Comparison of ENCODE assay signal across 17 cellular contexts in the genomic region with DNA sequence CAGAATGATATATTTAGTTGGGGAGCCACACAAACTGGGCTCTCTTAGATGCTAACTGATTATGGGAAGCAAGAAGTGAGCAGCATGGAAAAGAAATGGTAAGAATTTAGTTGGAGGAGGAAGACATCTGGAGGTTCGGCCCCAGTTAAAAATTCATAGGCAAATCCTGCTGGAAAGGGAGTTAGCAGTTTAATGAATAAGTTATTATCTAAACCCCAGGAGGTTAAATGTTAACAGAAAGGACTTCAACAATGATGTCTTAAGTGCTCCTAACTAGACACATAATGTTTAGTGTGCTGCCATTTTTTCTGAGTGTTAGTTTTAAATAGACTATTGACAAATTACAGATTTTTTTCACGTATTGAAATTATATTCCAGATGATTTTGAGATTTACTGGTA.
A peak's percentile ranks its signal among the peaks of the same experiment; 100 is the strongest.
DNase-seq lines count a peak whose midpoint lies in the region; ATAC-seq lines count a peak whose summit lies in the region.
"Had no signal": no experiment of that assay in that cellular context is flagged by ENCODE, and none has a peak within 500 bp of the region (broad histone marks: within the 10 kb centered on the region; RNA-seq: fewer than 3 reads in every experiment).

No MANE protein-coding gene starts in this region.

- H3K4me2 ChIP-seq in mesenchymal stem cell (ENCODE audit: low read length, poor library complexity, severe bottlenecking) = no peak overlapping the region
- H3K4me2 ChIP-seq: PC-9 had no signal

- ATAC-seq in GM18909 (IDR thresholded peaks at IDR 0.05; ENCODE audit: poor library complexity, unreplicated experiment) (no peak), HG03442 (IDR thresholded peaks at IDR 0.05; ENCODE audit: unreplicated experiment) (no peak)
- ATAC-seq: HepG2 had no signal

- in situ Hi-C loops in ACHN (cut with HindIII; ENCODE audit: low pct_ligation_motif_present, low pct_unique_long_range_greater_than_20kb, low sequenced_read_pairs) = no loop called here

- H3K36me3 ChIP-seq in HUES6 (ENCODE audit: control insufficient read depth, insufficient read depth, low read length) (no peaks in the 10 kb centered on the region), mesenchymal stem cell (ENCODE audit: control insufficient read depth in 1 of 2, insufficient read depth in 2 of 2, low read depth in 1 of 2, low read length in 2 of 2) (no peaks in the 10 kb centered on the region)

- no peak overlapping the region for H2BK5ac ChIP-seq in mesenchymal stem cell (ENCODE audit: low read depth, low read length, poor library complexity, severe bottlenecking)

- no peak overlapping the region for H2BK12ac ChIP-seq in mesenchymal stem cell (ENCODE audit: low read length in 2 of 2)

- no peak overlapping the region for H2BK120ac ChIP-seq in mesenchymal stem cell (ENCODE audit: low read depth, low read length)

- no peaks in the 10 kb centered on the region for H3K79me1 ChIP-seq in mesenchymal stem cell (replicated peaks; ENCODE audit: low read length, poor library complexity, severe bottlenecking)

- H3K18ac ChIP-seq in mesenchymal stem cell (ENCODE audit: low read depth in 1 of 2, low read length in 2 of 2) = no peak overlapping the region

- H3K4me1 ChIP-seq in HUES6 (ENCODE audit: control insufficient read depth, insufficient read depth, low read length) = peaks cover 49% of the 10 kb centered on the region
- H3K4me1 ChIP-seq in mesenchymal stem cell (ENCODE audit: control insufficient read depth, insufficient read depth, low read depth, low read length) = peaks cover 2% of the 10 kb centered on the region

- H3K23ac ChIP-seq in mesenchymal stem cell (ENCODE audit: low read length in 2 of 2) = no peak overlapping the region

- DNase-seq in ACHN = peak; percentile 93
- peak; percentile 75 for DNase-seq in glomerular visceral epithelial cell (ENCODE audit: extremely low spot score)
- DNase-seq in mesenchymal stem cell = no peak
- no peak for DNase-seq in inferior parietal cortex (ENCODE audit: extremely low spot score)
- no peak for DNase-seq in substantia nigra (lab: John Stamatoyannopoulos, UW)
- DNase-seq: DMS53, H7, KG1, NCI-H1436, NCI-H2081, NCI-H748 treated with DMSO at 0.1 percent for 48 hours, PC-9 had no signal

- H3K27ac ChIP-seq in HUES6 (ENCODE audit: low read depth, low read length) (peak overlapping the region; percentile 45; the same call in 1 of the 2 replicates), mesenchymal stem cell (ENCODE audit: low read length, poor library complexity, severe bottlenecking) (peak overlapping the region; percentile 91), substantia nigra (ENCODE audit: low read depth, low read length, poor library complexity, severe bottlenecking) (no peak overlapping the region)
- H3K27ac ChIP-seq: C4-2B, PC-9 had no signal

- 92% methylated on average over 2 of the region's 2 CpGs for WGBS in mesenchymal stem cell

- H3K4ac ChIP-seq in mesenchymal stem cell (ENCODE audit: low read depth in 1 of 2, low read length in 2 of 2) = no peak overlapping the region

- H3K9ac ChIP-seq in HUES6 (ENCODE audit: low read length) = no peak overlapping the region
- H3K9ac ChIP-seq in mesenchymal stem cell (ENCODE audit: low read length) = no peak overlapping the region

- H4K91ac ChIP-seq in mesenchymal stem cell (ENCODE audit: low read length) = no peak overlapping the region

- no peaks in the 10 kb centered on the region for H3K27me3 ChIP-seq in HUES6 (ENCODE audit: control insufficient read depth, insufficient read depth, low read length)
- no peaks in the 10 kb centered on the region for H3K27me3 ChIP-seq in mesenchymal stem cell (ENCODE audit: control insufficient read depth in 1 of 2, insufficient read depth in 1 of 2, low read length in 2 of 2)

- H3K9me3 ChIP-seq in HUES6 (ENCODE audit: control insufficient read depth, insufficient read depth, low read depth, low read length) (no peaks in the 10 kb centered on the region), mesenchymal stem cell (ENCODE audit: control insufficient read depth, low read length) (no peaks in the 10 kb centered on the region)

- no peak overlapping the region for H3K14ac ChIP-seq in mesenchymal stem cell (ENCODE audit: low read length in 2 of 2)

- no peak overlapping the region for H2BK15ac ChIP-seq in mesenchymal stem cell (ENCODE audit: low read depth, poor library complexity, severe bottlenecking)

- H3K4me3 ChIP-seq in HUES6 (ENCODE audit: low read depth, low read length) (no peak overlapping the region), mesenchymal stem cell (ENCODE audit: insufficient read depth in 1 of 2, low read depth in 1 of 2, low read length in 2 of 2) (peak overlapping the region in 1 of 2 experiments; percentile 39)
- H3K4me3 ChIP-seq: PC-9 had no signal

- no peak overlapping the region for H2AK5ac ChIP-seq in mesenchymal stem cell (ENCODE audit: low read length, severe bottlenecking)

- H4K8ac ChIP-seq in mesenchymal stem cell (ENCODE audit: low read length) = no peak overlapping the region

- H2AFZ ChIP-seq in mesenchymal stem cell (ENCODE audit: low read depth, low read length) = no peak overlapping the region
- H2AFZ ChIP-seq: PC-9 had no signal

Comparison
In these comparisons a context has a peak if more than half of its experiments do, and no peak if none do; other contexts are left out.
1. DNase-seq: peak in ACHN (single experiment) and glomerular visceral epithelial cell (single experiment); none in mesenchymal stem cell (single experiment), inferior parietal cortex (single experiment) and substantia nigra (0 of 49).